11 cellular contexts compared by ENCODE assay signal in the genomic region with DNA sequence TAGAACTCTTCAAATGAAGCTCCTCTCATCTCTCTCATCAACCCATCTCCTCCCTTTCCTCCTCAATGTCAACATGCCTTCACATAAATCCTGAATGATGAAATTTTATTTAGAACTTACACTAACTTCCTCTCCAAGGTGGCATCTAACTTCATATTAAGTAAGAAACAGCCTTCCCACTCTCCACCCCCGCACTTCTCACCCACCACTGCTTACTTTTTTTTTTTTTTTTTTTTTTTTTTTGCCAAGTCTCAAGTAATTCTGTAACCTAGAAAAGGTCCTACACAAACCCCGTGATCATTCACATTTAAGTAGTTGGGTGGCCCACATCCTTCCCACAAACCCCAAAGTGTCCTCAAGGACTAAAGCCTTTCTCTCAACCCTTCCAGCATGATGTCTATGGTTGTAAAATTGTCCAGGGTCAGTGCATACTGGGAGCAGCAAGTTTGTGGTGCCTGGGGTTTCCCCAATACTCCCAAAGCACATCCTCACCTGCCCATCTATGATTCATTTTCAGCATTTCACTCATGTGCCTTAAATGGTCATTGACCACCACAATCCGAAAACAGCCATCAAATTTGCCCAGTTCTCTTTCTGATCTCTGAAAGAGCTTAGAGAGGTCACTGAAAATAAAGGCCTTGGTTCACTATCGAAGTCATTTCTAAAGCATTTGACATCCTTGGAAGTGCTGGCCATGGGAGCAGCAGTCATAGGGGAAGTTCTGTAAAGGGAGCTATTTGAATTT. TPM values are rescaled to one million over a fixed set of nuclear protein-coding genes. Genes with fewer than 3 reads are reported as not detected.
A peak's percentile ranks its signal among the peaks of the same experiment; 100 is the strongest.
DNase-seq lines count a peak whose midpoint lies in the region; ATAC-seq and TF ChIP-seq lines count a peak whose summit lies in the region.
"Had no signal": no experiment of that assay in that cellular context is flagged by ENCODE, and none has a peak within 500 bp of the region (broad histone marks: within the 10 kb centered on the region; RNA-seq: fewer than 3 reads in every experiment).

No MANE protein-coding gene starts in this region.

- H3K27ac ChIP-seq in BLaER1 treated with 17β-estradiol and CSF1 and Interleukin-3, amounts not matched to agents 10 nM and 100 nM: peak overlapping the region in 3 of 11 experiments; percentile 20 to 49 (median 34); a peak in 5 of 22 replicates
- H3K27ac ChIP-seq in neural progenitor cell: no peak overlapping the region
- H3K27ac ChIP-seq in right atrium auricular region: no peak overlapping the region
- H3K27ac ChIP-seq: skin epidermis had no signal

- no peaks in the 10 kb centered on the region for H3K9me3 Mint-ChIP-seq in neural progenitor cell
- H3K9me3 Mint-ChIP-seq: endodermal cell had no signal

- ATAC-seq in GM19035 (IDR thresholded peaks at IDR 0.05; ENCODE audit: unreplicated experiment) (peak; percentile 36), HG02973 (IDR thresholded peaks at IDR 0.05; ENCODE audit: unreplicated experiment) (peak; percentile 33), T-helper 17 cell (no peak)
- ATAC-seq: left cardiac atrium had no signal

- H3K27ac Mint-ChIP-seq in T-helper 17 cell: peak overlapping the region; percentile 87
- H3K27ac Mint-ChIP-seq in neural progenitor cell: no peak overlapping the region
- H3K27ac Mint-ChIP-seq: endodermal cell had no signal

- H3K4me1 ChIP-seq in BLaER1 treated with 17β-estradiol and CSF1 and Interleukin-3, amounts not matched to agents 10 nM and 100 nM: peaks cover 20 to 75% (median 47%) of the 10 kb centered on the region in 10 experiments; a peak in 19 of 20 replicates
- H3K4me1 ChIP-seq in neural progenitor cell: no peaks in the 10 kb centered on the region
- H3K4me1 ChIP-seq in right atrium auricular region: no peaks in the 10 kb centered on the region

- no peak for TF ChIP-seq CTCF in neural progenitor cell (IDR thresholded peaks at IDR 0.05)
- no peak for TF ChIP-seq CTCF in right atrium auricular region (IDR thresholded peaks at IDR 0.05)

- no peak overlapping the region for H3K4me3 ChIP-seq in BLaER1 treated with 17β-estradiol and CSF1 and Interleukin-3, amounts not matched to agents 10 nM and 100 nM
- no peak overlapping the region for H3K4me3 ChIP-seq in neural progenitor cell
- no peak overlapping the region for H3K4me3 ChIP-seq in right atrium auricular region
- H3K4me3 ChIP-seq: skin epidermis had no signal

- DNase-seq in T-helper 17 cell (no peak), NCI-H146 (lab: John Stamatoyannopoulos, UW) (no peak), neural progenitor cell (ENCODE audit: low spot score) (no peak), right atrium auricular region (ENCODE audit: low spot score) (no peak), RKO (ENCODE audit: low spot score) (no peak)
- DNase-seq: endodermal cell, left cardiac atrium had no signal

- H3K4me3 Mint-ChIP-seq in T-helper 17 cell (no peak overlapping the region), neural progenitor cell (no peak overlapping the region)
- H3K4me3 Mint-ChIP-seq: endodermal cell had no signal

- no peaks in the 10 kb centered on the region for H3K27me3 ChIP-seq in BLaER1 treated with 17β-estradiol and CSF1 and Interleukin-3, amounts not matched to agents 10 nM and 100 nM
- H3K27me3 ChIP-seq in neural progenitor cell: no peaks in the 10 kb centered on the region
- no peaks in the 10 kb centered on the region for H3K27me3 ChIP-seq in right atrium auricular region

- H3K9ac ChIP-seq in BLaER1 treated with 17β-estradiol and CSF1 and Interleukin-3, amounts not matched to agents 10 nM and 100 nM: no peak overlapping the region
- no peak overlapping the region for H3K9ac ChIP-seq in neural progenitor cell

- peaks cover 0 to 93% (median 0%) of the 10 kb centered on the region in 11 experiments; a peak in 7 of 22 replicates for H3K36me3 ChIP-seq in BLaER1 treated with 17β-estradiol and CSF1 and Interleukin-3, amounts not matched to agents 10 nM and 100 nM
- H3K36me3 ChIP-seq in neural progenitor cell: no peaks in the 10 kb centered on the region
- H3K36me3 ChIP-seq in right atrium auricular region: no peaks in the 10 kb centered on the region

- H3F3A ChIP-seq in neural progenitor cell (ENCODE audit: low read depth): no peaks in the 10 kb centered on the region

- H3K9me3 ChIP-seq in BLaER1 treated with 17β-estradiol and CSF1 and Interleukin-3, amounts not matched to agents 10 nM and 100 nM (replicated peaks in 1 of 11): no peaks in the 10 kb centered on the region
- H3K9me3 ChIP-seq in T-helper 17 cell (ENCODE audit: control insufficient read depth, low read length, poor library complexity, severe bottlenecking) (no peaks in the 10 kb centered on the region), neural progenitor cell (ENCODE audit: low read depth) (no peaks in the 10 kb centered on the region), right atrium auricular region (no peaks in the 10 kb centered on the region)

- H3K4me2 ChIP-seq in BLaER1 treated with 17β-estradiol and CSF1 and Interleukin-3, amounts not matched to agents 10 nM and 100 nM: peak overlapping the region; percentile 9 to 72 (median 54)
- no peak overlapping the region for H3K4me2 ChIP-seq in neural progenitor cell

- H3K36me3 Mint-ChIP-seq in T-helper 17 cell (ENCODE audit: low read depth) (no peaks in the 10 kb centered on the region), neural progenitor cell (no peaks in the 10 kb centered on the region)

- no peak overlapping the region for H2AFZ ChIP-seq in neural progenitor cell (replicated peaks)

- H3K4me1 Mint-ChIP-seq in T-helper 17 cell (peaks cover 19% of the 10 kb centered on the region), neural progenitor cell (no peaks in the 10 kb centered on the region)
- H3K4me1 Mint-ChIP-seq: endodermal cell had no signal

- H4K20me1 ChIP-seq in BLaER1 treated with 17β-estradiol and CSF1 and Interleukin-3, amounts not matched to agents 10 nM and 100 nM: peaks cover 0 to 69% (median 0%) of the 10 kb centered on the region in 11 experiments; a peak in 3 of 22 replicates
- no peaks in the 10 kb centered on the region for H4K20me1 ChIP-seq in neural progenitor cell (ENCODE audit: low read depth)

- no peaks in the 10 kb centered on the region for H3K79me2 ChIP-seq in neural progenitor cell (ENCODE audit: low read depth)

- H3K27me3 Mint-ChIP-seq in T-helper 17 cell (no peaks in the 10 kb centered on the region), neural progenitor cell (ENCODE audit: insufficient read depth, low read depth) (peaks cover 3% of the 10 kb centered on the region)

RNA-seq across cellular contexts. Expression of a gene that starts 47.2 kb away (rescaled TPM):
- 1 to 10 TPM; 1.3 to 4.3 TPM for total RNA-seq in T-helper 17 cell
- not detected in 2 replicates for total RNA-seq in neural progenitor cell (ENCODE audit: low replicate concordance)
- total RNA-seq in right atrium auricular region: 1 to 10 TPM; 1.9 to 5.1 TPM
- total RNA-seq: endodermal cell had no signal
